ENCODE assay signal across 23 cellular contexts in genomic region chr11:116457336-116458007, GRCh38.
A peak's percentile ranks its signal among the peaks of the same experiment; 100 is the strongest.
DNase-seq lines count a peak whose midpoint lies in the region; ATAC-seq, FAIRE-seq and TF ChIP-seq lines count a peak whose summit lies in the region.
"Had no signal": no experiment of that assay in that cellular context is flagged by ENCODE, and none has a peak within 500 bp of the region (broad histone marks: within the 10 kb centered on the region; RNA-seq: fewer than 3 reads in every experiment).

No MANE protein-coding gene starts in this region.

- ATAC-seq in HG02981 (IDR thresholded peaks at IDR 0.05; ENCODE audit: unreplicated experiment), result no peak
- ATAC-seq: Panc1, SK-N-SH treated with all-trans-retinoic acid at 6 μM for 48 hours had no signal

- H3K27me3 Mint-ChIP-seq in nephron (ENCODE audit: low read depth), result peaks cover 14% of the 10 kb centered on the region

- no peaks in the 10 kb centered on the region for H3K9me3 ChIP-seq in WERI-Rb-1 (ENCODE audit: severe bottlenecking)

- peak overlapping the region; percentile 18 to 29 (median 21) for H3K27ac Mint-ChIP-seq in nephron
- H3K27ac Mint-ChIP-seq: activated T-helper 2 cell treated with anti-CD3 and anti-CD28 coated beads, Interferon-gamma antibody, Interleukin-2, Interleukin-4, amounts not matched to agents 10 μg/mL and 5 μg/mL and 100 μg/mL, durations not matched to agents 14 hours and 24 hours and 36 hours; CD4-positive, alpha-beta memory T cell had no signal

- TF ChIP-seq CTCF in WERI-Rb-1 (IDR thresholded peaks at IDR 0.05; ENCODE audit: low read depth, low read length) (no peak), nephron (IDR thresholded peaks at IDR 0.05; ENCODE audit: unreplicated experiment in 3 of 3) (no peak)

- no peaks in the 10 kb centered on the region for H3K36me3 Mint-ChIP-seq in nephron (ENCODE audit: low read depth)
- H3K36me3 Mint-ChIP-seq: CD4-positive, alpha-beta memory T cell had no signal

- H3K27me3 ChIP-seq in WERI-Rb-1 (ENCODE audit: insufficient read depth, low read depth, severe bottlenecking), result no peaks in the 10 kb centered on the region

- H3K9me3 Mint-ChIP-seq in nephron, result no peaks in the 10 kb centered on the region
- H3K9me3 Mint-ChIP-seq: activated T-helper 2 cell treated with anti-CD3 and anti-CD28 coated beads, Interferon-gamma antibody, Interleukin-2, Interleukin-4, amounts not matched to agents 10 μg/mL and 5 μg/mL and 100 μg/mL, durations not matched to agents 14 hours and 24 hours and 36 hours; CD4-positive, alpha-beta memory T cell; central memory CD8-positive, alpha-beta T cell had no signal

- no peak overlapping the region for H3K4me3 Mint-ChIP-seq in nephron
- H3K4me3 Mint-ChIP-seq: CD4-positive, alpha-beta memory T cell; central memory CD8-positive, alpha-beta T cell had no signal

- no peak overlapping the region for H3K4me3 ChIP-seq in WERI-Rb-1 (ENCODE audit: low read depth, low read length)
- H3K4me3 ChIP-seq: skin epidermis had no signal

- peak; percentile 75 for DNase-seq in ELF-1 (ENCODE audit: low read depth, low spot score)
- peak; percentile 81 for DNase-seq in NCI-H1417 treated with DMSO at 0.1 percent for 48 hours (lab: John Stamatoyannopoulos, UW)
- peak; percentile 94 for DNase-seq in WERI-Rb-1
- no peak for DNase-seq in RCC 7860 (ENCODE audit: low spot score)
- no peak for DNase-seq in midbrain (lab: John Stamatoyannopoulos, UW)
- DNase-seq in dermis blood vessel endothelial cell, result no peak
- DNase-seq: activated CD4-positive, alpha-beta T cell treated with anti-CD3 and anti-CD28 coated beads for 1 hour; CD4-positive, alpha-beta memory T cell; KBM-7; MV-4-11; NCI-H2171 treated with DMSO at 0.1 percent for 48 hours; posterior cingulate gyrus; stimulated activated CD4-positive, alpha-beta T cell treated with anti-CD3 and anti-CD28 coated beads, Interleukin-4, amount 100 ng/mL, for 4 hours; stimulated activated CD8-positive, alpha-beta memory T cell treated with anti-CD3 and anti-CD28 coated beads, Interleukin-4, amount 100 ng/mL, for 48 hours; substantia nigra; T1000 had no signal

- FAIRE-seq in RCC 7860 (lab: Jason Lieb, UNC), result no peak

- peaks cover 39% of the 10 kb centered on the region for H3K4me1 Mint-ChIP-seq in nephron
- H3K4me1 Mint-ChIP-seq: CD4-positive, alpha-beta memory T cell; central memory CD8-positive, alpha-beta T cell had no signal

- no peaks in the 10 kb centered on the region for H3K36me3 ChIP-seq in WERI-Rb-1

- H3K27ac ChIP-seq in WERI-Rb-1, result peak overlapping the region; percentile 93
- H3K27ac ChIP-seq: skin epidermis had no signal

Comparison
In these comparisons a context has a peak if more than half of its experiments do, and no peak if none do; other contexts are left out.
1. DNase-seq: peak in ELF-1 (single experiment), NCI-H1417 treated with DMSO at 0.1 percent for 48 hours (single experiment) and WERI-Rb-1 (single experiment); none in RCC 7860 (single experiment), midbrain (single experiment) and dermis blood vessel endothelial cell (single experiment).